8 cellular contexts compared by ENCODE assay signal in genomic region chr1:183636334-183636682, GRCh38. TPM values are rescaled to one million over a fixed set of nuclear protein-coding genes. Genes with fewer than 3 reads are reported as not detected.
A peak's percentile ranks its signal among the peaks of the same experiment; 100 is the strongest.
DNase-seq lines count a peak whose midpoint lies in the region; ATAC-seq and TF ChIP-seq lines count a peak whose summit lies in the region.

No MANE protein-coding gene starts in this region.

- H3K79me2 ChIP-seq in PC-9 (ENCODE audit: low read depth) = peaks cover 38% of the 10 kb centered on the region

- TF ChIP-seq POLR2A in esophagus squamous epithelium (IDR thresholded peaks at IDR 0.05) = no peak

- no peak for DNase-seq in PC-9
- no peak for DNase-seq in esophagus squamous epithelium (lab: John Stamatoyannopoulos, UW)
- no peak for DNase-seq in NCI-H345 treated with DMSO at 0.1 percent for 48 hours (lab: John Stamatoyannopoulos, UW; ENCODE audit: unreplicated experiment)
- no peak for DNase-seq in NK-92 (lab: John Stamatoyannopoulos, UW; ENCODE audit: unreplicated experiment)
- DNase-seq in NCI-H2196 treated with DMSO at 0.1 percent for 48 hours (lab: John Stamatoyannopoulos, UW; ENCODE audit: unreplicated experiment) = no peak

- no TSS peak for BruUV-seq in PC-9 (replicated peaks; lab: Mats Ljungman, UMichigan)

- POLR2A ChIA-PET in PC-9 (lab: Charles Lee; ENCODE audit: unreplicated experiment) = interaction anchor here (0.5 to 0.6 kb wide), 3 partner anchors 663 to 1318 kb away, joined by 3 to 10 read pairs (median 6); partner anchors contain the start of gene C1orf21

- H3K9me2 ChIP-seq in PC-9 (ENCODE audit: insufficient read depth) = no peaks in the 10 kb centered on the region

- intact Hi-C loops in PC-9 (cut with micrococcal nuclease; ENCODE audit: unreplicated experiment) = loop anchor here (5.0 to 10.0 kb wide), 3 partner anchors 61 to 1058 kb away; partner anchors contain the start of gene SMG7
- intact Hi-C loops in esophagus squamous epithelium (cut with DNase I) = loop anchor here (10.0 kb wide), 1 partner anchor 162 kb away; the partner anchor contains the start of gene SMG7

- peaks cover 17% of the 10 kb centered on the region for H3K36me3 ChIP-seq in PC-9 (ENCODE audit: low read depth)
- H3K36me3 ChIP-seq in esophagus squamous epithelium = peaks cover 0 to 8% (median 0%) of the 10 kb centered on the region in 3 donors
- no peaks in the 10 kb centered on the region for H3K36me3 ChIP-seq in rectal smooth muscle tissue (ENCODE audit: control insufficient read depth, insufficient read depth, low read length)

- no peak for ATAC-seq in HG02623 (IDR thresholded peaks at IDR 0.05; ENCODE audit: unreplicated experiment)

- peaks cover 21% of the 10 kb centered on the region for H4K20me1 ChIP-seq in PC-9 (ENCODE audit: insufficient read depth)

- TF ChIP-seq CTCF in GM12875 (IDR thresholded peaks at IDR 0.05; ENCODE audit: borderline replicate concordance, insufficient read depth, low read depth, low read length) = no peak
- no peak for TF ChIP-seq CTCF in PC-9 (conservative IDR thresholded peaks at IDR 0.05)
- no peak for TF ChIP-seq CTCF in esophagus squamous epithelium (IDR thresholded peaks at IDR 0.05)

- H3K4me2 ChIP-seq in PC-9 = peak overlapping the region; percentile 92

- no peak overlapping the region for H3K27ac ChIP-seq in PC-9
- H3K27ac ChIP-seq in esophagus squamous epithelium = peak overlapping the region; percentile 95 to 97 (median 97)
- H3K27ac ChIP-seq in rectal smooth muscle tissue (ENCODE audit: low read depth, low read length) = no peak overlapping the region

- no peak overlapping the region for H3K9ac ChIP-seq in rectal smooth muscle tissue (ENCODE audit: low read length)

- H3K4me3 ChIP-seq in GM12875 (ENCODE audit: low read depth, low read length) = peak overlapping the region; percentile 64
- H3K4me3 ChIP-seq in PC-9 = peak overlapping the region; percentile 98
- H3K4me3 ChIP-seq in esophagus squamous epithelium = peak overlapping the region; percentile 84 to 94 (median 86)
- H3K4me3 ChIP-seq in rectal smooth muscle tissue (ENCODE audit: low read length) = peak overlapping the region; percentile 78

- no peaks in the 10 kb centered on the region for H3K9me3 ChIP-seq in PC-9 (ENCODE audit: insufficient read depth, low read depth)
- no peaks in the 10 kb centered on the region for H3K9me3 ChIP-seq in esophagus squamous epithelium

- H3K27me3 ChIP-seq in PC-9 (ENCODE audit: insufficient read depth, low read depth) = no peaks in the 10 kb centered on the region
- H3K27me3 ChIP-seq in esophagus squamous epithelium = no peaks in the 10 kb centered on the region
- H3K27me3 ChIP-seq in rectal smooth muscle tissue (ENCODE audit: control insufficient read depth, insufficient read depth, low read length) = no peaks in the 10 kb centered on the region

- CTCF ChIA-PET in PC-9 (lab: Charles Lee) = no interaction called here

- H2AFZ ChIP-seq in PC-9 = peak overlapping the region; percentile 82

- WGBS in esophagus squamous epithelium, 2 donors = 4 to 10% methylated on average over 7 to 10 of the region's 15 CpGs

- H3F3A ChIP-seq in PC-9 (ENCODE audit: insufficient read depth, low read depth) = peaks cover 16% of the 10 kb centered on the region; the same call in 1 of the 2 replicates

- H3K4me1 ChIP-seq in PC-9 (replicated peaks; ENCODE audit: insufficient read depth) = peaks cover 36% of the 10 kb centered on the region
- H3K4me1 ChIP-seq in esophagus squamous epithelium = peaks cover 14 to 41% (median 15%) of the 10 kb centered on the region in 3 donors
- peaks cover 8% of the 10 kb centered on the region for H3K4me1 ChIP-seq in rectal smooth muscle tissue (ENCODE audit: control insufficient read depth, insufficient read depth, low read length)

RNA-seq across cellular contexts. Expression of gene ARPC5, which starts 0.7 kb away (rescaled TPM):
- total RNA-seq in PC-9 (2021) = 143 and 150 TPM in 2 replicates
- total RNA-seq in esophagus squamous epithelium = 100 to 1,000 TPM in 2 of 4 donors, 10 to 100 TPM in 2; 90.2 to 136 (median 102) TPM

RNA-seq across cellular contexts. Expression of gene APOBEC4, which starts 16.8 kb away (rescaled TPM):
- total RNA-seq in PC-9 (2021) = not detected in 2 replicates
- not detected for total RNA-seq in esophagus squamous epithelium

RNA-seq across cellular contexts. Expression of gene NCF2, which starts 46.0 kb away (rescaled TPM):
- total RNA-seq in PC-9 (2021) (54.3 and 65.5 TPM in 2 replicates), esophagus squamous epithelium (10 to 100 TPM in 3 of 4 donors, 1 to 10 TPM in 1; 8.1 to 23.1 (median 14.3) TPM)

Comparison
In these comparisons a context has a peak if more than half of its experiments do, and no peak if none do; other contexts are left out.
1. H3K27ac ChIP-seq: peak in esophagus squamous epithelium (4 of 4); none in PC-9 (single experiment) and rectal smooth muscle tissue (single experiment).
2. Peak in every context shown above with its lines, with median percentiles within 50 percentile points of each other: H3K4me3 ChIP-seq.